ENCODE assay signal across 32 cellular contexts in the genomic region with DNA sequence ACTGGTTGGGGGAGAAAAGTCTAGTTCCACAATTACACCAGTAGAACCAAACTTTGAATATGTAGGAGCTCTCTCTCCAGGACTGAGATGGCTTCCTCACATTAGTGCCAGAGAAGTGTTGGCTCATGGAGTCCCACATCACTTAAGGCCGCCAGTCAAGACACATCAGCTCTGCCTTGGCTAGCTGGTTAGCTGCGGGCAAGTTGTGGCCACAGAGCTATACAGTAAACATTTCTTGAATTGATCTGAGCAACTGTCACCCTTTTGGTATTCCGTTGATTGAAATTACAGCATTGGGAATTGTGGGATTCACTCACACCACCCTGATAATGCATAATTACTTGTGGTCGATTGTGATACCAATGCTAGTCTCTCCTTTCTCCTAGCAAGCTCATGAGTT.
"Had no signal": no experiment of that assay in that cellular context is flagged by ENCODE, and none has a peak within 500 bp of the region (broad histone marks: within the 10 kb centered on the region; RNA-seq: fewer than 3 reads in every experiment).

No MANE protein-coding gene starts in this region.

- H3K27ac ChIP-seq: breast epithelium, cardiac muscle cell, colonic mucosa, epithelial cell of prostate, esophagus squamous epithelium, WERI-Rb-1 had no signal

- H3K36me3 Mint-ChIP-seq: activated naive CD8-positive, alpha-beta T cell; brain had no signal

- H3K9me3 ChIP-seq: breast epithelium, colonic mucosa, esophagus squamous epithelium had no signal

- H3K27me3 ChIP-seq: breast epithelium, cardiac muscle cell, colonic mucosa, esophagus squamous epithelium had no signal

- FAIRE-seq: endometrium, endothelial cell of umbilical vein, frontal cortex, TTC549 had no signal

- H3K4me3 Mint-ChIP-seq: activated B cell treated with CpG ODN at 0.5 μM for 24 hours; activated CD8-positive, alpha-beta T cell treated with anti-CD3 and anti-CD28 coated beads for 36 hours; activated naive CD8-positive, alpha-beta T cell; activated T-cell treated with anti-CD3 and anti-CD28 coated beads, Interleukin-2, amount 50 U/mL, for 4 hours; activated T-helper 17 cell treated with anti-CD3 and anti-CD28 coated beads, Interleukin-2, amount 50 U/mL, for 72 hours; brain had no signal

- DNase-seq: activated B cell treated with CpG ODN at 0.5 μM for 24 hours; activated CD4-positive, alpha-beta T cell treated with anti-CD3 and anti-CD28 coated beads for 48 hours; activated CD4-positive, alpha-beta T cell treated with anti-CD3 and anti-CD28 coated beads, Interleukin-2, amount 50 U/mL, for 1 hour; activated CD4-positive, alpha-beta T cell treated with anti-CD3 and anti-CD28 coated beads, Interleukin-2, amount 50 U/mL, for 48 hours; activated CD8-positive, alpha-beta memory T cell treated with anti-CD3 and anti-CD28 coated beads for 24 hours; activated CD8-positive, alpha-beta T cell treated with anti-CD3 and anti-CD28 coated beads for 36 hours; activated effector memory CD4-positive, alpha-beta T cell treated with Interleukin-2 at 50 U/mL for 16 hours; activated gamma-delta T cell treated with Interleukin-2 at 50 U/mL for 16 hours; activated naive CD4-positive, alpha-beta T cell treated with anti-CD3 and anti-CD28 coated beads, Interleukin-2, amount 50 U/mL, for 16 hours; activated naive CD4-positive, alpha-beta T cell treated with Interleukin-2 at 50 U/mL for 16 hours; activated T-cell treated with anti-CD3 and anti-CD28 coated beads, Interleukin-2, amount 50 U/mL, for 4 hours; amniotic stem cell; anterior cingulate cortex; central memory CD4-positive, alpha-beta T cell; cerebellar nuclear complex; colonic mucosa; effector CD8-positive, alpha-beta T cell; esophagus squamous epithelium; head of caudate nucleus; T-helper 2 cell; WERI-Rb-1 had no signal

- H3K9me3 Mint-ChIP-seq: activated B cell treated with CpG ODN at 0.5 μM for 24 hours; activated CD8-positive, alpha-beta T cell treated with anti-CD3 and anti-CD28 coated beads for 36 hours; activated T-cell treated with anti-CD3 and anti-CD28 coated beads, Interleukin-2, amount 50 U/mL, for 4 hours; activated T-helper 17 cell treated with anti-CD3 and anti-CD28 coated beads, Interleukin-2, amount 50 U/mL, for 72 hours; brain had no signal

- H3K27ac Mint-ChIP-seq: activated B cell treated with CpG ODN at 0.5 μM for 24 hours; activated CD8-positive, alpha-beta T cell treated with anti-CD3 and anti-CD28 coated beads for 36 hours; activated naive CD8-positive, alpha-beta T cell; activated T-helper 17 cell treated with anti-CD3 and anti-CD28 coated beads, Interleukin-2, amount 50 U/mL, for 72 hours; brain had no signal

- ATAC-seq: activated CD4-positive, CD25-positive, alpha-beta regulatory T cell treated with anti-CD3 and anti-CD28 coated beads, Interleukin-2, amount 50 U/mL, for 24 hours; activated CD8-positive, alpha-beta T cell treated with anti-CD3 and anti-CD28 coated beads for 36 hours; activated T-cell treated with anti-CD3 and anti-CD28 coated beads, Interleukin-2, amount 50 U/mL, for 4 hours; activated T-helper 17 cell treated with anti-CD3 and anti-CD28 coated beads, Interleukin-2, amount 50 U/mL, for 72 hours had no signal

- H3K4me1 ChIP-seq: breast epithelium, colonic mucosa had no signal

- H3K4me3 ChIP-seq: breast epithelium, cardiac muscle cell, colonic mucosa, esophagus squamous epithelium had no signal

- H3K4me1 Mint-ChIP-seq: activated B cell treated with CpG ODN at 0.5 μM for 24 hours; activated T-helper 17 cell treated with anti-CD3 and anti-CD28 coated beads, Interleukin-2, amount 50 U/mL, for 72 hours had no signal

- H3K36me3 ChIP-seq: breast epithelium, cardiac muscle cell, colonic mucosa, esophagus squamous epithelium, WERI-Rb-1 had no signal
